ENCODE assay signal across 26 cellular contexts in the genomic region with DNA sequence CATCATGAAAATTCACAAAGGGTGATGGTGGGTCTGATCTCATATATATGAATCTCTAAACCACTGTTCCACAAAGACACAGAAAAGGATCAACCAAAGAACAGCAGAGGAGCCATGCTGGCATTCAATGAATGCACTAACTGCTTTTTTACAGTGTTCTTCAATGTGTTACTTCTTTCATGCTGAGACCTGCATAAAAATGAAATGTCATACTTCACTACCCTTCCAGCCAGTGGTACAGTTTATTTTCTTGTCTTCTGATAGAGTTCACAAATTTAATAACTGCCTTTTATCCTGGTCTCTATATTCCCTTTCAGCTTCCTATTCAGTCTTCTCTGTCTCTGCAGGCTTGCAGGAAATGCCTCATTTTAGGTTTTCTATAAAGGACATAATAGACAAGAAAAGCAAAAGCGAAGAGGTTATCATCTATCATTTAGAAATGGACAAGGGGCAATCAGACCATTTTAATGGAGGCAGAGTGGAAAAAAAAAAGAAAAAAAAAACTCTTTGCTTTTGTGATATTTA.
"Had no signal": no experiment of that assay in that cellular context is flagged by ENCODE, and none has a peak within 500 bp of the region (broad histone marks: within the 10 kb centered on the region; RNA-seq: fewer than 3 reads in every experiment).

No MANE protein-coding gene starts in this region.

- H3K36me3 ChIP-seq: breast epithelium, esophagus muscularis mucosa, lower lobe of right lung, neutrophil, ovary, right atrium auricular region, spleen, thoracic aorta, upper lobe of left lung had no signal

- H3K4me3 ChIP-seq: breast epithelium, esophagus muscularis mucosa, hepatocyte, lower lobe of right lung, ovary, psoas muscle, right atrium auricular region, spleen, thoracic aorta, upper lobe of left lung had no signal

- ATAC-seq: activated T-cell treated with anti-CD3 and anti-CD28 coated beads, Interleukin-2, amount 50 U/mL, for 4 hours; left lobe of liver; lower lobe of right lung; psoas muscle had no signal

- FAIRE-seq: astrocyte, colon had no signal

- H3K4me2 ChIP-seq: hepatocyte had no signal

- H2AFZ ChIP-seq: hepatocyte had no signal

- H3K9me3 ChIP-seq: breast epithelium, lower lobe of right lung, neutrophil, ovary, psoas muscle, thoracic aorta, upper lobe of left lung had no signal

- H3K79me2 ChIP-seq: hepatocyte had no signal

- DNase-seq: activated B cell treated with CpG ODN at 0.5 μM for 24 hours; activated CD4-positive, alpha-beta T cell treated with anti-CD3 and anti-CD28 coated beads for 4 hours; activated CD4-positive, alpha-beta T cell treated with anti-CD3 and anti-CD28 coated beads, Interleukin-2, amount 50 U/mL, for 48 hours; activated CD8-positive, alpha-beta memory T cell treated with anti-CD3 and anti-CD28 coated beads, Interleukin-2, amount 50 U/mL, for 48 hours; activated naive CD4-positive, alpha-beta T cell; activated T-cell treated with anti-CD3 and anti-CD28 coated beads, Interleukin-2, amount 50 U/mL, for 4 hours; effector memory CD4-positive, alpha-beta T cell; glutamatergic neuron; immature natural killer cell; lower lobe of right lung; naive B cell; ovary; psoas muscle; spleen; stimulated activated CD4-positive, alpha-beta T cell treated with anti-CD3 and anti-CD28 coated beads, Interleukin-4, amount 100 ng/mL, for 1 hour; stimulated activated naive CD4-positive, alpha-beta T cell; upper lobe of left lung had no signal

- H3K27ac ChIP-seq: breast epithelium, esophagus muscularis mucosa, hepatocyte, lower lobe of right lung, neutrophil, ovary, psoas muscle, right atrium auricular region, spleen, thoracic aorta, upper lobe of left lung had no signal

- H3K27me3 ChIP-seq: breast epithelium, esophagus muscularis mucosa, hepatocyte, neutrophil, ovary, right atrium auricular region, spleen, upper lobe of left lung had no signal
